ENCODE assay signal across 21 cellular contexts in the genomic region with DNA sequence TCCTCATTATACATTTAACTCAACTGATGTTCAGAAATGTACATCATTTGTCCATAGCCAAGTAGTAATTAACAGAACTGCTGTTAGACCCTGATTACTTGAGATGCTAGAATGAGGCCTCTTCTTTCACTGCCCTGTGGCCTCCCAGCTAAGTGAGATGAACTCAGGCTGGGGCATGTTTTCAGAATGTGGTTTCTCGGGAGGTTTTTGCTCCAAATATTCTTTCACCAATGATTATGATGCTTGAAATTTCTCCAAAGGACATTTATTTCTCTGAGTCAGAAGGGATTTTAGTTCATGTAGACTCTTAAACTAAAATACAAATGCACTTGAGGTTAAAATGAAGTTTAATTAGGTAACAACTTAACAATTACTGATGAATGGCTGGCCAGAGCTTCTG. TPM values are rescaled to one million over a fixed set of nuclear protein-coding genes. Genes with fewer than 3 reads are reported as not detected.
"Had no signal": no experiment of that assay in that cellular context is flagged by ENCODE, and none has a peak within 500 bp of the region (broad histone marks: within the 10 kb centered on the region; RNA-seq: fewer than 3 reads in every experiment).

No MANE protein-coding gene starts in this region.

- H2AFZ ChIP-seq: hepatocyte had no signal

- H3K27me3 ChIP-seq: esophagus muscularis mucosa, foreskin keratinocyte, hepatocyte, transverse colon had no signal

- H3K79me2 ChIP-seq: hepatocyte had no signal

- H3K4me2 ChIP-seq: hepatocyte had no signal

- H3K27ac ChIP-seq: epithelial cell of prostate, esophagus muscularis mucosa, foreskin keratinocyte, hepatocyte, left ventricle myocardium inferior, psoas muscle, thoracic aorta, transverse colon had no signal

- H3K4me1 ChIP-seq: esophagus muscularis mucosa, foreskin keratinocyte, left ventricle myocardium inferior, psoas muscle, transverse colon had no signal

- H3K4me3 ChIP-seq: esophagus muscularis mucosa, hepatocyte, left ventricle myocardium inferior, psoas muscle, thoracic aorta, transverse colon had no signal

- ATAC-seq: effector memory CD8-positive, alpha-beta T cell; foreskin keratinocyte; left cardiac atrium; naive thymus-derived CD4-positive, alpha-beta T cell; psoas muscle; sciatic nerve; stimulated activated naive B cell treated with anti-CD40 and anti-IgM and Interleukin-4, amounts not matched to agents 10 μg/mL and 1 μg/mL and 100 μg/mL, for 72 hours; stimulated activated naive CD8-positive, alpha-beta T cell treated with anti-CD3 and anti-CD28 coated beads, Interleukin-15, amount 100 ng/mL, for 72 hours had no signal

- H3K9me3 ChIP-seq: esophagus muscularis mucosa, left ventricle myocardium inferior, psoas muscle, thoracic aorta, transverse colon had no signal

- DNase-seq: effector memory CD8-positive, alpha-beta T cell; kidney; left cardiac atrium; left ventricle myocardium inferior; mesendoderm; naive thymus-derived CD4-positive, alpha-beta T cell; nephron progenitor cell; psoas muscle; retina; stimulated activated CD4-positive, alpha-beta T cell treated with anti-CD3 and anti-CD28 coated beads, Interleukin-2, amount 100 ng/mL, for 24 hours; stimulated activated CD4-positive, alpha-beta T cell treated with anti-CD3 and anti-CD28 coated beads, Interleukin-4, amount 100 ng/mL, for 4 hours; stimulated activated naive B cell treated with anti-CD40 and anti-IgM and Interleukin-4, amounts not matched to agents 10 μg/mL and 1 μg/mL and 100 μg/mL, for 72 hours; stimulated activated naive CD8-positive, alpha-beta T cell treated with anti-CD3 and anti-CD28 coated beads, Interleukin-15, amount 100 ng/mL, for 72 hours; substantia nigra; transverse colon had no signal

- H3K36me3 ChIP-seq: esophagus muscularis mucosa, left ventricle myocardium inferior, thoracic aorta, transverse colon had no signal

RNA-seq across cellular contexts. Expression of gene ADAMTS5, which starts 34.6 kb away (rescaled TPM):
- total RNA-seq: foreskin keratinocyte had no signal
- polyA plus RNA-seq: foreskin keratinocyte; naive thymus-derived CD4-positive, alpha-beta T cell had no signal
